Comparison of ENCODE assay signal across 9 cellular contexts in the genomic region with DNA sequence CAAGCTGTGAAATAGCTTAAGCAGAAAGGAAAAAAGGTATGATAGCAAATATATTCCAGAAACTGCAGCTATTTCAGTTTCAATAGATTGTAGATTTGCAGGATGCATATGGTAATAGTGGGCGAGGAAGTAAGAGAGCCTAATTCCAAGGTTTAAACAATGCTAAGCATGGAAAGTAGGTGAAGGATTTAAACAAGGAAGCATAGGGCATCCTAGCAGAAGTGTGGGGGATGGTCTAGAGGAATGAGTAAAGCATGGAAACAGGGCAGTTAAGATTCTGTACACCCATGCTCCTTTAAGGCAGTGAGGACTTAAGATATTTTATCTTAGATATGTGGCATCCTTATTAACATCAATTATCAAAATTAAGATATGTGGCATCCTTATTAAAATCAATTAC. TPM values are rescaled to one million over a fixed set of nuclear protein-coding genes. Genes with fewer than 3 reads are reported as not detected.
A peak's percentile ranks its signal among the peaks of the same experiment; 100 is the strongest.
DNase-seq lines count a peak whose midpoint lies in the region; ATAC-seq and TF ChIP-seq lines count a peak whose summit lies in the region.
"Had no signal": no experiment of that assay in that cellular context is flagged by ENCODE, and none has a peak within 500 bp of the region (broad histone marks: within the 10 kb centered on the region; RNA-seq: fewer than 3 reads in every experiment).

No MANE protein-coding gene starts in this region.

- 0 out of 2 replicates have a peak overlapping the region, but pooled peaks have one; percentile 47 for H3K27ac Mint-ChIP-seq in HFFc6

- no peaks in the 10 kb centered on the region for H3K9me3 Mint-ChIP-seq in HFFc6

- no peak for TF ChIP-seq CTCF in AG09309 (IDR thresholded peaks at IDR 0.05; ENCODE audit: control insufficient read depth, insufficient read depth, low read depth, low read length, missing control alignments)
- no peak for TF ChIP-seq CTCF in HFFc6 (IDR thresholded peaks at IDR 0.05)
- TF ChIP-seq CTCF in astrocyte of the cerebellum (IDR thresholded peaks at IDR 0.05; ENCODE audit: low read depth, low read length, missing control alignments) = no peak
- no peak for TF ChIP-seq CTCF in thyroid gland (IDR thresholded peaks at IDR 0.05)

- peak overlapping the region; percentile 97 for H3K4me3 Mint-ChIP-seq in HFFc6

- H3K36me3 ChIP-seq in thyroid gland = no peaks in the 10 kb centered on the region

- DNase-seq in AG09309 (ENCODE audit: low read depth) (no peak), HFFc6 (no peak), astrocyte of the cerebellum (ENCODE audit: low read depth) (no peak), medulla oblongata (ENCODE audit: extremely low spot score) (peak; percentile 23), NCI-H1694 treated with DMSO at 0.1 percent for 48 hours (lab: John Stamatoyannopoulos, UW) (no peak), LoVo (ENCODE audit: low spot score) (no peak), thyroid gland (no peak)
- DNase-seq: NCI-H2081 had no signal

- no peak for ATAC-seq in GM19328 (IDR thresholded peaks at IDR 0.05; ENCODE audit: unreplicated experiment)

- H3K4me3 ChIP-seq in AG09309 (ENCODE audit: control insufficient read depth, low read depth, low read length) (peak overlapping the region; percentile 96), astrocyte of the cerebellum (ENCODE audit: low read depth, low read length) (peak overlapping the region; percentile 95), thyroid gland (replicated peaks in 1 of 3) (no peak overlapping the region)

- H3K9me3 ChIP-seq in thyroid gland = no peaks in the 10 kb centered on the region

- in situ Hi-C loops in astrocyte of the cerebellum (cut with HindIII; ENCODE audit: low sequenced_read_pairs) = no loop called here

- peak overlapping the region in 1 of 3 donors; percentile 28 for H3K27ac ChIP-seq in thyroid gland

- intact Hi-C loops in thyroid gland (cut with DNase I) = loop anchor here (10.0 kb wide), 1 partner anchor 1060 kb away; a partner anchor contains a TSS

- H3K36me3 Mint-ChIP-seq in HFFc6 (ENCODE audit: low read depth) = peaks cover 4% of the 10 kb centered on the region; the same call in 1 of the 2 replicates

- WGBS in thyroid gland, 2 donors = 75 to 76% methylated on average over 1 of the region's 1 CpG

- H3K4me1 Mint-ChIP-seq in HFFc6 (ENCODE audit: low read depth) = peaks cover 66% of the 10 kb centered on the region

- H3K4me1 ChIP-seq in thyroid gland = peaks cover 29 to 32% of the 10 kb centered on the region in 2 donors

- H3K27me3 ChIP-seq in thyroid gland = no peaks in the 10 kb centered on the region

- H3K27me3 Mint-ChIP-seq in HFFc6 (ENCODE audit: insufficient read depth) = no peaks in the 10 kb centered on the region; the same call in 1 of the 2 replicates

- no peak for TF ChIP-seq POLR2A in thyroid gland (IDR thresholded peaks at IDR 0.05)

RNA-seq across cellular contexts. Expression of a gene that starts 2.6 kb away (rescaled TPM):
- total RNA-seq in HFFc6 (2021; fragmentation: NEBNext Ultra II Directional; extraction: Animal tissue kit (Norgen Biotek cat#: 25700)) = 10 to 100 TPM; 34.1 to 52.4 (median 41.2) TPM
- total RNA-seq in thyroid gland = 10 to 100 TPM; 51.7 to 87.8 (median 61.1) TPM

Comparison
In these comparisons a context has a peak if more than half of its experiments do, and no peak if none do; other contexts are left out.
1. H3K4me3 ChIP-seq: peak in AG09309 (single experiment) and astrocyte of the cerebellum (single experiment); none in thyroid gland (0 of 3).